Comparison of ENCODE assay signal across 8 cellular contexts in genomic region chr1:110312188-110313121, GRCh38. TPM values are rescaled to one million over a fixed set of nuclear protein-coding genes. Genes with fewer than 3 reads are reported as not detected.
DNase-seq lines count a peak whose midpoint lies in the region; ATAC-seq and TF ChIP-seq lines count a peak whose summit lies in the region.

No MANE protein-coding gene starts in this region.

- WGBS in lower leg skin, 2 donors: 41 to 44% methylated on average over 14 of the region's 14 CpGs

- peak; percentile 71 to 100 (median 96) for TF ChIP-seq CTCF in dorsolateral prefrontal cortex (IDR thresholded peaks at IDR 0.05 in 54 of 56, conservative IDR thresholded peaks at IDR 0.05 in 2 of 56; ENCODE audit: low read depth in 1 of 56, partially characterized antibody in 56 of 56)
- TF ChIP-seq CTCF in lower leg skin (IDR thresholded peaks at IDR 0.05): peak in 1 of 3 donors; percentile 75

- no peaks in the 10 kb centered on the region for H3K9me3 ChIP-seq in CD4-positive, alpha-beta memory T cell (ENCODE audit: control insufficient read depth in 1 of 2, low read length in 2 of 2)

- H3K4me1 Mint-ChIP-seq in CD4-positive, alpha-beta memory T cell: peaks cover 0 to 2% (median under 1%) of the 10 kb centered on the region in 4 donors
- no peaks in the 10 kb centered on the region for H3K4me1 Mint-ChIP-seq in activated CD4-positive, alpha-beta memory T cell treated with anti-CD3 and anti-CD28 coated beads for 36 hours (ENCODE audit: low read depth)

- POLR2A ChIA-PET in CD4-positive, alpha-beta memory T cell (lab: Charles Lee; ENCODE audit: partially characterized antibody): interaction anchor here (1.2 to 2.9 kb wide), 4 partner anchors 26 to 115 kb away, joined by 4 to 44 read pairs (median 8); partner anchors contain the start of genes KCNC4 and RBM15
- POLR2A ChIA-PET in activated CD4-positive, alpha-beta memory T cell treated with anti-CD3 and anti-CD28 coated beads for 36 hours (lab: Charles Lee): interaction anchor here (1.5 kb wide), 1 partner anchor 104 kb away, joined by 9 read pairs; no protein-coding TSS in a partner anchor

- CTCF ChIA-PET in CD4-positive, alpha-beta memory T cell (lab: Charles Lee; ENCODE audit: partially characterized antibody): interaction anchor here (0.6 to 17.5 kb wide), 26 partner anchors 9 to 282 kb away, joined by 3 to 724 read pairs (median 4); partner anchors contain the start of genes KCNC4, PROK1 and RBM15
- CTCF ChIA-PET in activated CD4-positive, alpha-beta memory T cell treated with anti-CD3 and anti-CD28 coated beads for 36 hours (lab: Charles Lee): interaction anchor here (0.6 to 17.3 kb wide), 35 partner anchors 9 to 471 kb away, joined by 3 to 920 read pairs (median 4); partner anchors contain the start of genes KCNC4 and RBM15

- no peak overlapping the region for H3K4me3 ChIP-seq in CD4-positive, alpha-beta memory T cell (ENCODE audit: low read length in 2 of 2)
- H3K4me3 ChIP-seq in dorsolateral prefrontal cortex: peak overlapping the region in 4 of 59 donors; percentile 4 to 21 (median 14)
- H3K4me3 ChIP-seq in lower leg skin (ENCODE audit: low read depth, poor library complexity, severe bottlenecking): no peak overlapping the region

- peak; percentile 60 for ATAC-seq in HG02610 (IDR thresholded peaks at IDR 0.05; ENCODE audit: unreplicated experiment)
- ATAC-seq in HG02840 (IDR thresholded peaks at IDR 0.05; ENCODE audit: low FRiP score, unreplicated experiment): no peak

- no peak for TF ChIP-seq POLR2A in lower leg skin (IDR thresholded peaks at IDR 0.05)

- H3K27ac Mint-ChIP-seq in CD4-positive, alpha-beta memory T cell: peak overlapping the region in 2 of 7 donors; percentile 17 to 59
- H3K27ac Mint-ChIP-seq in activated CD4-positive, alpha-beta memory T cell treated with anti-CD3 and anti-CD28 coated beads for 36 hours: no peak overlapping the region

- H3K9me3 Mint-ChIP-seq in CD4-positive, alpha-beta memory T cell: no peaks in the 10 kb centered on the region
- H3K9me3 Mint-ChIP-seq in activated CD4-positive, alpha-beta memory T cell treated with anti-CD3 and anti-CD28 coated beads for 36 hours: no peaks in the 10 kb centered on the region

- no peaks in the 10 kb centered on the region for H3K27me3 Mint-ChIP-seq in CD4-positive, alpha-beta memory T cell
- H3K27me3 Mint-ChIP-seq in activated CD4-positive, alpha-beta memory T cell treated with anti-CD3 and anti-CD28 coated beads for 36 hours: no peaks in the 10 kb centered on the region

- no peak overlapping the region for H3K27ac ChIP-seq in CD4-positive, alpha-beta memory T cell (ENCODE audit: low read depth, low read length)
- H3K27ac ChIP-seq in dorsolateral prefrontal cortex: peak overlapping the region in 22 of 59 donors; percentile 3 to 83 (median 53)

- intact Hi-C loops in CD4-positive, alpha-beta memory T cell (cut with micrococcal nuclease): loop anchor here (1.0 kb wide), 3 partner anchors 105 to 148 kb away; no protein-coding TSS in a partner anchor
- intact Hi-C loops in activated CD4-positive, alpha-beta memory T cell treated with anti-CD3 and anti-CD28 coated beads for 36 hours (cut with micrococcal nuclease): loop anchor here (1.0 to 10.0 kb wide), 4 partner anchors 50 to 152 kb away; no protein-coding TSS in a partner anchor
- intact Hi-C loops in dorsolateral prefrontal cortex (cut with DNase I) (loop anchor here (2.0 to 10.0 kb wide), 3 partner anchors 104 to 182 kb away; no protein-coding TSS in a partner anchor), lower leg skin (cut with DNase I; ENCODE audit: low total_unique reads) (loop anchor here (2.0 kb wide), 1 partner anchor 110 kb away; no protein-coding TSS in a partner anchor)

- H3K36me3 ChIP-seq in CD4-positive, alpha-beta memory T cell (ENCODE audit: insufficient read depth, low read length): no peaks in the 10 kb centered on the region

- no peaks in the 10 kb centered on the region for H3K36me3 Mint-ChIP-seq in CD4-positive, alpha-beta memory T cell
- no peaks in the 10 kb centered on the region for H3K36me3 Mint-ChIP-seq in activated CD4-positive, alpha-beta memory T cell treated with anti-CD3 and anti-CD28 coated beads for 36 hours

- peak; percentile 67 to 73 (median 70) for DNase-seq in CD4-positive, alpha-beta memory T cell
- DNase-seq in NCI-H510A treated with DMSO at 0.1 percent for 48 hours (lab: John Stamatoyannopoulos, UW): peak; percentile 65
- DNase-seq in activated CD4-positive, alpha-beta memory T cell treated with anti-CD3 and anti-CD28 coated beads for 36 hours: peak; percentile 81
- DNase-seq in dorsolateral prefrontal cortex: peak; percentile 63 to 95 (median 84)
- DNase-seq in lower leg skin (ENCODE audit: low spot score in 2 of 2): peak; percentile 63 to 92
- peak; percentile 52 to 66 (median 53) for DNase-seq in stimulated activated CD4-positive, alpha-beta T cell treated with anti-CD3 and anti-CD28 coated beads, TNF-alpha, amount 100 ng/mL, for 48 hours (ENCODE audit: low read depth in 3 of 3)

- no peaks in the 10 kb centered on the region for H3K4me1 ChIP-seq in CD4-positive, alpha-beta memory T cell (ENCODE audit: insufficient read depth, low read length)

- H3K27me3 ChIP-seq in CD4-positive, alpha-beta memory T cell (ENCODE audit: insufficient read depth, low read length): no peaks in the 10 kb centered on the region
- H3K27me3 ChIP-seq in dorsolateral prefrontal cortex: no peaks in the 10 kb centered on the region

- H3K4me3 Mint-ChIP-seq in CD4-positive, alpha-beta memory T cell: peak overlapping the region in 2 of 8 donors; percentile 32 to 57
- no peak overlapping the region for H3K4me3 Mint-ChIP-seq in activated CD4-positive, alpha-beta memory T cell treated with anti-CD3 and anti-CD28 coated beads for 36 hours

RNA-seq across cellular contexts. Expression of gene RBM15, which starts 26.7 kb away (rescaled TPM):
- total RNA-seq in CD4-positive, alpha-beta memory T cell: 10 to 100 TPM; 47.7 to 51.4 TPM
- 10 to 100 TPM in 1 of 2 donors, 1 to 10 TPM in 1; 6.8 to 10.8 TPM for polyA plus RNA-seq in CD4-positive, alpha-beta memory T cell
- total RNA-seq in activated CD4-positive, alpha-beta memory T cell treated with anti-CD3 and anti-CD28 coated beads for 36 hours: 10 to 100 TPM; 59.1 to 60.2 TPM
- 10 to 100 TPM; 17.5 to 31.2 (median 23.8) TPM for total RNA-seq in dorsolateral prefrontal cortex
- total RNA-seq in lower leg skin: 10 to 100 TPM; 18.3 to 37.1 (median 21.1) TPM
